Comparison of ENCODE assay signal across 1 cellular context in the genomic region with DNA sequence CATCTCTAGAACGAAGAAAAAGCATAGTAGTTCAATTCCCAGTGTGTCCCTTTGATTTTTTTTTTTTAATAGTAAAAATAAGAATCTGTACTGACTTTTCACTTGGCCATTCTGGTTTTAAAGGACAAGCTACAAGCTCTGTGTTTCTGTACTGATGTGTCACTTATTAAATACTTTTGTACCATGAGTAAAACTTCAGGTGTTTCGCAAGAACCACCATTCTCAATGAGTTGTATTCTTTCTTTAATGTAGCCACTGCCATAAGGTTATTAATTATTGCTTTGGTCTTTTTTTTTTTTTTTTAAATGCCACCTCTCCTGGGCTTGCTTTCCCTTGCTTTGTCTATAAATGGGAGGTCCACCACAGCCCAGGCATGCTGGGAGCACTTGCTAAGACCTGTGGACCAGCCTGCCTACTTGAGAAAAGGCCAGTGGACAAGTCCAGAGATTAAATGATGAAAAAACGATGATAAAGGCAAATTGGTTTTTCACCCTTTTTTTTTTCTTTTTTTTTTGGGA.
TF ChIP-seq lines count a peak whose summit lies in the region.

No MANE protein-coding gene starts in this region.

TF ChIP-seq in HepG2, 621 proteins besides CTCF, POLR2A, EP300 and RAD21 (continued from another document):
- TF ChIP-seq, protein P1, sequence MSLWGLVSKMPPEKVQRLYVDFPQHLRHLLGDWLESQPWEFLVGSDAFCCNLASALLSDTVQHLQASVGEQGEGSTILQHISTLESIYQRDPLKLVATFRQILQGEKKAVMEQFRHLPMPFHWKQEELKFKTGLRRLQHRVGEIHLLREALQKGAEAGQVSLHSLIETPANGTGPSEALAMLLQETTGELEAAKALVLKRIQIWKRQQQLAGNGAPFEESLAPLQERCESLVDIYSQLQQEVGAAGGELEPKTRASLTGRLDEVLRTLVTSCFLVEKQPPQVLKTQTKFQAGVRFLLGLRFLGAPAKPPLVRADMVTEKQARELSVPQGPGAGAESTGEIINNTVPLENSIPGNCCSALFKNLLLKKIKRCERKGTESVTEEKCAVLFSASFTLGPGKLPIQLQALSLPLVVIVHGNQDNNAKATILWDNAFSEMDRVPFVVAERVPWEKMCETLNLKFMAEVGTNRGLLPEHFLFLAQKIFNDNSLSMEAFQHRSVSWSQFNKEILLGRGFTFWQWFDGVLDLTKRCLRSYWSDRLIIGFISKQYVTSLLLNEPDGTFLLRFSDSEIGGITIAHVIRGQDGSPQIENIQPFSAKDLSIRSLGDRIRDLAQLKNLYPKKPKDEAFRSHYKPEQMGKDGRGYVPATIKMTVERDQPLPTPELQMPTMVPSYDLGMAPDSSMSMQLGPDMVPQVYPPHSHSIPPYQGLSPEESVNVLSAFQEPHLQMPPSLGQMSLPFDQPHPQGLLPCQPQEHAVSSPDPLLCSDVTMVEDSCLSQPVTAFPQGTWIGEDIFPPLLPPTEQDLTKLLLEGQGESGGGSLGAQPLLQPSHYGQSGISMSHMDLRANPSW (CRISPR knock-in tag; IDR thresholded peaks at IDR 0.05; ENCODE audit: borderline replicate concordance): no peak
- TF ChIP-seq MTF1 (CRISPR knock-in tag; IDR thresholded peaks at IDR 0.05): no peak
- TF ChIP-seq, protein P2, sequence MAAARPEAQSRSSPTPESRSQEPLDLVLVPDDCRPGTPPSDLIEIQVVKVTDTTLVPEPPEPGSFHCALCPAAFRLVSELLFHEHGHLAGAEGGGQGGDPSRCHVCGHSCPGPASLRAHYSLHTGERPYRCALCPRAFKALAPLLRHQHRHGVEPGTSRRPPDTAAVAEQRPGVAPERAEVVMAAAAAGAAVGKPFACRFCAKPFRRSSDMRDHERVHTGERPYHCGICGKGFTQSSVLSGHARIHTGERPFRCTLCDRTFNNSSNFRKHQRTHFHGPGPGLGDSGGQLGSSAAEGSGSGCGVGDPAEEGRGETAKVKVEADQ (CRISPR knock-in tag; IDR thresholded peaks at IDR 0.05; ENCODE audit: borderline replicate concordance): no peak
- no peak for TF ChIP-seq TOE1 (CRISPR knock-in tag; IDR thresholded peaks at IDR 0.05)
- TF ChIP-seq SAP130 (CRISPR knock-in tag; IDR thresholded peaks at IDR 0.05; ENCODE audit: low read depth): peak; percentile 49; the same call in 1 of the 2 replicates
